ENCODE assay signal across 24 cellular contexts in genomic region chr7:8384901-8385300, GRCh38. TPM values are rescaled to one million over a fixed set of nuclear protein-coding genes. Genes with fewer than 3 reads are reported as not detected.
DNase-seq lines count a peak whose midpoint lies in the region; ATAC-seq and TF ChIP-seq lines count a peak whose summit lies in the region.
"Had no signal": no experiment of that assay in that cellular context is flagged by ENCODE, and none has a peak within 500 bp of the region (broad histone marks: within the 10 kb centered on the region; RNA-seq: fewer than 3 reads in every experiment).

No MANE protein-coding gene starts in this region.

- H3K27me3 ChIP-seq in heart left ventricle = peaks cover 0 to 3% (median 0%) of the 10 kb centered on the region in 9 donors

- TF ChIP-seq CTCF in heart left ventricle (IDR thresholded peaks at IDR 0.05) = no peak

- no peaks in the 10 kb centered on the region for H3K4me1 ChIP-seq in heart left ventricle

- no peak overlapping the region for H3K4me3 ChIP-seq in heart left ventricle
- H3K4me3 ChIP-seq: GM23248 had no signal

- TF ChIP-seq POLR2A in heart left ventricle (IDR thresholded peaks at IDR 0.05) = no peak

- WGBS in heart left ventricle, 4 donors = 55 to 66% (median 57%) methylated on average over 4 of the region's 4 CpGs

- ATAC-seq in GM18519 (IDR thresholded peaks at IDR 0.05; ENCODE audit: low FRiP score, unreplicated experiment) = peak; percentile 33
- ATAC-seq in GM21390 (IDR thresholded peaks at IDR 0.05; ENCODE audit: unreplicated experiment) = peak; percentile 24
- ATAC-seq in HG03442 (IDR thresholded peaks at IDR 0.05; ENCODE audit: unreplicated experiment) = peak; percentile 24
- ATAC-seq in heart left ventricle = no peak
- ATAC-seq: HCT116, PC-3 had no signal

- H3K27ac ChIP-seq in heart left ventricle = no peak overlapping the region
- H3K27ac ChIP-seq: GM23248 had no signal

- DNase-seq in heart left ventricle (no peak), HuH-7.5 (ENCODE audit: low spot score) (no peak), NCI-H748 treated with DMSO at 0.1 percent for 48 hours (lab: John Stamatoyannopoulos, UW) (no peak), epidermal melanocyte (ENCODE audit: insufficient read length, low spot score) (no peak)
- DNase-seq: ACHN, AML-193, DMS53, GM23248, Kasumi-1, NCI-H1417 treated with DMSO at 0.1 percent for 48 hours, NCI-H2029, NCI-H2171, NCI-H446, NCI-H69, PC-3, SW 1271 had no signal

- no peaks in the 10 kb centered on the region for H3K36me3 ChIP-seq in heart left ventricle

- H3K9me3 ChIP-seq in heart left ventricle = no peaks in the 10 kb centered on the region

- intact Hi-C loops in heart left ventricle (cut with DNase I) = no loop called here

RNA-seq across cellular contexts. Expression of gene NXPH1, which starts 48.5 kb away (rescaled TPM):
- total RNA-seq in heart left ventricle = not detected
- not detected for polyA plus RNA-seq in heart left ventricle
- total RNA-seq: GM23248; HT1080; PC-3; SK-MEL-5; T-helper 2 cell treated with Interferon-gamma antibody and Interleukin-4, amounts not matched to agents 100 ng/mL and 5 ng/mL, for 36 hours had no signal
- polyA plus RNA-seq: GM23248, IgD-negative memory B cell had no signal

Comparison
In these comparisons a context has a peak if more than half of its experiments do, and no peak if none do; other contexts are left out.
1. ATAC-seq: peak in GM18519 (single experiment), GM21390 (single experiment) and HG03442 (single experiment); none in heart left ventricle (0 of 4).